ENCODE assay signal across 1 cellular context in genomic region chr7:101233907-101234547, GRCh38.
TF ChIP-seq lines count a peak whose summit lies in the region.

No MANE protein-coding gene starts in this region.

TF ChIP-seq in K562, 482 proteins besides CTCF, POLR2A, EP300 and RAD21 (continued from another document and continues in another):
- TF ChIP-seq ZNF280B (CRISPR knock-in tag; IDR thresholded peaks at IDR 0.05) (no peak), TCF3 (CRISPR knock-in tag; IDR thresholded peaks at IDR 0.05) (peak; percentile 91), ZNF212 (CRISPR knock-in tag; IDR thresholded peaks at IDR 0.05) (no peak), CBFB (CRISPR knock-in tag; IDR thresholded peaks at IDR 0.05) (no peak), ZBTB12 (CRISPR knock-in tag; IDR thresholded peaks at IDR 0.05) (no peak), AFF1 (IDR thresholded peaks at IDR 0.05; ENCODE audit: low read depth in 1 of 2, partially characterized antibody in 2 of 2) (no peak), MBD2 (IDR thresholded peaks at IDR 0.05; ENCODE audit: borderline replicate concordance, low read depth) (no peak), NCOA1 (IDR thresholded peaks at IDR 0.05; ENCODE audit: low read depth) (peak; percentile 44; the same call in 1 of the 2 replicates), POLR2H (tag; IDR thresholded peaks at IDR 0.05; ENCODE audit: low read depth) (no peak), ZNF280A (IDR thresholded peaks at IDR 0.05; ENCODE audit: low read depth, partially characterized antibody) (no peak), ZKSCAN1 (IDR thresholded peaks at IDR 0.05; ENCODE audit: low read depth, low read length) (peak; percentile 61; the same call in 1 of the 2 replicates), SAP30 (IDR thresholded peaks at IDR 0.05; ENCODE audit: borderline replicate concordance, insufficient read depth, low read depth, low read length, poor library complexity, severe bottlenecking) (no peak), NR0B1 (IDR thresholded peaks at IDR 0.05; ENCODE audit: partially characterized antibody) (no peak), MCM7 (IDR thresholded peaks at IDR 0.05) (no peak), HSF4 (CRISPR knock-in tag; IDR thresholded peaks at IDR 0.05; ENCODE audit: borderline replicate concordance) (no peak), CTBP1 (IDR thresholded peaks at IDR 0.05; ENCODE audit: borderline replicate concordance) (peak; percentile 77; the same call in 1 of the 2 replicates), MIER1 (IDR thresholded peaks at IDR 0.05; ENCODE audit: low read depth) (no peak), ZNF668 (CRISPR knock-in tag; IDR thresholded peaks at IDR 0.05) (no peak), SMARCA4 (IDR thresholded peaks at IDR 0.05) (no peak; the same call in none of the 2 replicates), YY1 (IDR thresholded peaks at IDR 0.05; ENCODE audit: borderline replicate concordance in 1 of 3, control insufficient read depth in 1 of 3, extremely low read depth in 1 of 3, insufficient read depth in 3 of 3, insufficient read length in 1 of 3, insufficient replicate concordance in 2 of 3, low read depth in 1 of 3, low read length in 2 of 3) (peak in 2 of 3 experiments; percentile 4 to 28), ZNF75A (CRISPR knock-in tag; IDR thresholded peaks at IDR 0.05) (no peak), IFI16 (CRISPR knock-in tag; IDR thresholded peaks at IDR 0.05) (no peak), TEAD1 (CRISPR knock-in tag; IDR thresholded peaks at IDR 0.05) (no peak), HMGXB4 (CRISPR knock-in tag; IDR thresholded peaks at IDR 0.05) (no peak), MEF2A (IDR thresholded peaks at IDR 0.05; ENCODE audit: control insufficient read depth, low read depth, low read length) (no peak), RCOR1 (IDR thresholded peaks at IDR 0.05; ENCODE audit: borderline replicate concordance in 1 of 2, low read depth in 2 of 2, low read length in 2 of 2) (peak in 1 of 2 experiments; percentile 64; a peak in 1 of 4 replicates), TSHZ1 (CRISPR knock-in tag; IDR thresholded peaks at IDR 0.05) (no peak), ARNT (IDR thresholded peaks at IDR 0.05) (no peak), CREB3 (tag; conservative IDR thresholded peaks at IDR 0.05; ENCODE audit: low read depth) (peak; percentile 59; the same call in 1 of the 2 replicates), ZMIZ1 (IDR thresholded peaks at IDR 0.05; ENCODE audit: low read depth in 2 of 2, low read length in 2 of 2) (no peak), TRIM25 (IDR thresholded peaks at IDR 0.05; ENCODE audit: borderline replicate concordance) (no peak), NR2C2 (CRISPR knock-in tag; IDR thresholded peaks at IDR 0.05) (no peak), NR2C2 (tag; IDR thresholded peaks at IDR 0.05) (no peak), TARDBP (IDR thresholded peaks at IDR 0.05) (no peak), RBM39 (optimal IDR thresholded peaks at IDR 0.05; ENCODE audit: low read depth, low read length) (no peak), POLR2G (IDR thresholded peaks at IDR 0.05; ENCODE audit: low read depth, low read length) (peak; percentile 66), RNF2 (IDR thresholded peaks at IDR 0.05) (no peak), MCM3 (IDR thresholded peaks at IDR 0.05) (no peak), ZNF766 (CRISPR knock-in tag; conservative IDR thresholded peaks at IDR 0.05) (no peak)
